18 cellular contexts compared by ENCODE assay signal in the genomic region with DNA sequence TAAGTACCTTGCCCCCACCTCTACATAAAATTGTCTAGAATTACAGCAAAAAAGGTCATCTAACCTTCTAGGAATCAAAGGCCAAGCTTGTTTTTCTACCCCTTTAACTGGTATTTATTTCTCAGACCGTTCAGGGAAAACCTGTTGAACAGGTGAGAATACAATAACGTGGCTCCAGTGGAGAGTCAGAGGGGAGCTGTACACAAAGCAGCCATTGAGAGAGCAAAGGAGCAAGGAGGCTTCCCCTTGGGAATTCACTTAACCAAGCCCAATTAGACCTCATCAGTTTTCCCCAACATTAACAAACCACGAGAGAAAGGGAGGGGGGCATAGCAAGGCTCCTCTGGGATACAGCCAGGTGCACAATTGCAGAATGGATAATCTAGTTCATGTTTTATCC.
DNase-seq lines count a peak whose midpoint lies in the region; ATAC-seq, FAIRE-seq and TF ChIP-seq lines count a peak whose summit lies in the region.
"Had no signal": no experiment of that assay in that cellular context is flagged by ENCODE, and none has a peak within 500 bp of the region (broad histone marks: within the 10 kb centered on the region; RNA-seq: fewer than 3 reads in every experiment).

No MANE protein-coding gene starts in this region.

- H3K4me1 Mint-ChIP-seq in CD4-positive, CD25-positive, alpha-beta regulatory T cell, result peaks cover 14 to 93% (median 55%) of the 10 kb centered on the region in 4 donors
- H3K4me1 Mint-ChIP-seq in endothelial cell (ENCODE audit: unreplicated experiment) (peaks cover 63% of the 10 kb centered on the region), MCF 10A (ENCODE audit: insufficient read depth, unreplicated experiment) (no peaks in the 10 kb centered on the region)

- intact Hi-C loops in MCF 10A (cut with micrococcal nuclease), result no loop called here

- no peak for ATAC-seq in CD4-positive, CD25-positive, alpha-beta regulatory T cell (ENCODE audit: low read depth in 2 of 2)
- ATAC-seq: effector memory CD8-positive, alpha-beta T cell had no signal

- no peak for TF ChIP-seq CTCF in endothelial cell (IDR thresholded peaks at IDR 0.05; ENCODE audit: unreplicated experiment)
- no peak for TF ChIP-seq CTCF in MCF 10A (IDR thresholded peaks at IDR 0.05; ENCODE audit: unreplicated experiment)

- H3K27ac Mint-ChIP-seq in CD4-positive, CD25-positive, alpha-beta regulatory T cell, result peak overlapping the region in 1 of 3 donors; percentile 67
- H3K27ac Mint-ChIP-seq in endothelial cell (ENCODE audit: unreplicated experiment) (peak overlapping the region; percentile 9), MCF 10A (ENCODE audit: low read depth, unreplicated experiment) (no peak overlapping the region)

- no peaks in the 10 kb centered on the region for H3K27me3 ChIP-seq in CD4-positive, CD25-positive, alpha-beta regulatory T cell (ENCODE audit: control insufficient read depth, insufficient read depth, low read length)
- H3K27me3 ChIP-seq: transverse colon had no signal

- no peaks in the 10 kb centered on the region for H3K9me3 ChIP-seq in CD4-positive, CD25-positive, alpha-beta regulatory T cell (ENCODE audit: control insufficient read depth in 2 of 2, low read length in 2 of 2)
- H3K9me3 ChIP-seq: transverse colon had no signal

- H3K36me3 ChIP-seq in CD4-positive, CD25-positive, alpha-beta regulatory T cell (ENCODE audit: control insufficient read depth, insufficient read depth, low read length), result no peaks in the 10 kb centered on the region
- H3K36me3 ChIP-seq: transverse colon had no signal

- CTCF ChIA-PET in MCF 10A (lab: Yijun Ruan, JAX), result interaction anchor here (1.5 kb wide), 1 partner anchor 123 kb away, joined by 4 read pairs; no protein-coding TSS in a partner anchor

- no peak overlapping the region for H3K4me3 Mint-ChIP-seq in CD4-positive, CD25-positive, alpha-beta regulatory T cell
- H3K4me3 Mint-ChIP-seq in endothelial cell (ENCODE audit: unreplicated experiment), result no peak overlapping the region
- H3K4me3 Mint-ChIP-seq in MCF 10A (ENCODE audit: unreplicated experiment), result no peak overlapping the region
- H3K4me3 Mint-ChIP-seq: central memory CD8-positive, alpha-beta T cell; effector memory CD8-positive, alpha-beta T cell had no signal

- H3K27me3 Mint-ChIP-seq in CD4-positive, CD25-positive, alpha-beta regulatory T cell, result no peaks in the 10 kb centered on the region
- peaks cover 2% of the 10 kb centered on the region for H3K27me3 Mint-ChIP-seq in endothelial cell (ENCODE audit: unreplicated experiment)
- H3K27me3 Mint-ChIP-seq in MCF 10A (ENCODE audit: insufficient read depth, unreplicated experiment), result no peaks in the 10 kb centered on the region
- H3K27me3 Mint-ChIP-seq: central memory CD8-positive, alpha-beta T cell; effector memory CD8-positive, alpha-beta T cell had no signal

- H3K27ac ChIP-seq in CD4-positive, CD25-positive, alpha-beta regulatory T cell (ENCODE audit: insufficient read depth, low read length, poor library complexity, severe bottlenecking), result peak overlapping the region; percentile 24
- H3K27ac ChIP-seq: HL-60, RWPE1, transverse colon had no signal

- no TSS peak for BruUV-seq in MCF 10A (replicated peaks; lab: Mats Ljungman, UMichigan)

- peaks cover 44% of the 10 kb centered on the region for H3K4me1 ChIP-seq in CD4-positive, CD25-positive, alpha-beta regulatory T cell (ENCODE audit: control insufficient read depth, insufficient read depth, low read length, poor library complexity, severe bottlenecking)

- no peak overlapping the region for H3K4me3 ChIP-seq in CD4-positive, CD25-positive, alpha-beta regulatory T cell (ENCODE audit: low read depth, low read length)
- H3K4me3 ChIP-seq: transverse colon had no signal

- FAIRE-seq in HTR-8/SVneo (lab: Jason Lieb, UNC), result no peak
- FAIRE-seq: H1 had no signal

- H3K36me3 Mint-ChIP-seq in CD4-positive, CD25-positive, alpha-beta regulatory T cell, result peaks cover 9% of the 10 kb centered on the region
- H3K36me3 Mint-ChIP-seq in endothelial cell (ENCODE audit: low read depth, unreplicated experiment), result peaks cover 16% of the 10 kb centered on the region
- no peaks in the 10 kb centered on the region for H3K36me3 Mint-ChIP-seq in MCF 10A (ENCODE audit: insufficient read depth, unreplicated experiment)

- H3K9me3 Mint-ChIP-seq in CD4-positive, CD25-positive, alpha-beta regulatory T cell, result peaks cover 0 to 1% (median 0%) of the 10 kb centered on the region in 7 donors
- no peaks in the 10 kb centered on the region for H3K9me3 Mint-ChIP-seq in endothelial cell (ENCODE audit: unreplicated experiment)
- no peaks in the 10 kb centered on the region for H3K9me3 Mint-ChIP-seq in MCF 10A (ENCODE audit: unreplicated experiment)
- H3K9me3 Mint-ChIP-seq: central memory CD8-positive, alpha-beta T cell; effector memory CD8-positive, alpha-beta T cell had no signal

- POLR2A ChIA-PET in MCF 10A (lab: Yijun Ruan, JAX), result interaction anchor here (0.6 kb wide), 1 partner anchor 122 kb away, joined by 5 read pairs; no protein-coding TSS in a partner anchor

- no peak for DNase-seq in CD4-positive, CD25-positive, alpha-beta regulatory T cell
- DNase-seq in DMS153 treated with DMSO at 0.1 percent for 48 hours (lab: John Stamatoyannopoulos, UW; ENCODE audit: unreplicated experiment) (peak; percentile 96), NCI-H345 (lab: John Stamatoyannopoulos, UW) (peak; percentile 85), endothelial cell (ENCODE audit: low spot score) (no peak), COLO829 (ENCODE audit: low spot score) (no peak), MCF 10A (ENCODE audit: unreplicated experiment) (no peak), HTR-8/SVneo (ENCODE audit: insufficient read length, low spot score) (no peak), GM19238 (ENCODE audit: insufficient read length, low spot score) (no peak)
- DNase-seq: activated effector memory CD4-positive, alpha-beta T cell treated with Interleukin-2 at 50 U/mL for 16 hours; effector memory CD8-positive, alpha-beta T cell; KG1; NCI-H1092 treated with DMSO at 0.1 percent for 48 hours; stimulated activated CD4-positive, alpha-beta T cell treated with anti-CD3 and anti-CD28 coated beads, Interleukin-12 subunit alpha, Interleukin-12 subunit beta, amount 100 ng/mL, for 4 hours; transverse colon had no signal

Comparison
In these comparisons a context has a peak if more than half of its experiments do, and no peak if none do; other contexts are left out.
1. DNase-seq: peak in DMS153 treated with DMSO at 0.1 percent for 48 hours (single experiment) and NCI-H345 (single experiment); none in CD4-positive, CD25-positive, alpha-beta regulatory T cell (0 of 3), endothelial cell (single experiment), COLO829 (single experiment), MCF 10A (single experiment), HTR-8/SVneo (single experiment) and GM19238 (single experiment).